35 cellular contexts compared by ENCODE assay signal in the genomic region with DNA sequence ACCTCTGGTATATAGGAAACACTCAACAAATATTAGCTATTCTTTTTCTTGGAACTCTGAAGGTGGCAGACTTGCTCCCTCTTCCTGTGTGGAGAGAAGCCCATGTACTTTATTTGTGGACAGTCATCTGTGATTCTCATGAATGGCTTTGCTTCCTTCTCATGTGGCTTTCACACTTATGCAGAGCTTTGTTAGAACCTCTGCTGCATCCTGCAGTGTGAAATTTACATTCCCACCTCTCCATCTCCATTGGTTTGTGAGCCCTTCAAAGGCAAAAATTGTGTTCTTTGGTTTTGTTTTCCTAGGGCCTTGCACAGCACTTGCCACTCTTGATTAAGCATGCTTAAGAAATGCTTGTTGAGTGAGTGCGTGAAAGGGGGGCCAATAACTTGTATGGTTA.
"Had no signal": no experiment of that assay in that cellular context is flagged by ENCODE, and none has a peak within 500 bp of the region (broad histone marks: within the 10 kb centered on the region; RNA-seq: fewer than 3 reads in every experiment).

No MANE protein-coding gene starts in this region.

- DNase-seq: activated CD4-positive, alpha-beta T cell treated with anti-CD3 and anti-CD28 coated beads for 1 hour; activated CD4-positive, alpha-beta T cell treated with anti-CD3 and anti-CD28 coated beads for 48 hours; activated CD4-positive, alpha-beta T cell treated with anti-CD3 and anti-CD28 coated beads, Interleukin-2, amount 50 U/mL, for 48 hours; activated CD4-positive, CD25-positive, alpha-beta regulatory T cell; activated CD8-positive, alpha-beta T cell treated with anti-CD3 and anti-CD28 coated beads, Interleukin-2, amount 10 ng/mL, durations not matched to agents 7 days and 5 days; activated gamma-delta T cell; activated naive CD4-positive, alpha-beta T cell treated with Interleukin-2 at 50 U/mL for 16 hours; activated naive CD8-positive, alpha-beta T cell treated with anti-CD3 and anti-CD28 coated beads, Interleukin-2, amount 10 ng/mL, durations not matched to agents 7 days and 5 days; activated T-cell treated with anti-CD3 and anti-CD28 coated beads, Interleukin-2, amount 50 U/mL, for 24 hours; amygdala; caudate nucleus; cerebellar nuclear complex; Kasumi-1; KG1; MG63; NCI-H1048; NCI-H1105 treated with DMSO at 0.1 percent for 48 hours; NCI-H1436; NCI-H1694; NCI-H1930; NCI-H2081 treated with DMSO at 0.1 percent for 48 hours; NCI-H226; NCI-H510A; NCI-H526; NCI-H748 treated with DMSO at 0.1 percent for 48 hours; NK-92 treated with Interleukin-12 subunit alpha and Interleukin-12 subunit beta, amount 100 ng/mL, for 24 hours; OCI-M1; Right ventricle myocardium superior; SJCRH30; SK-N-SH had no signal

- H3K4me1 Mint-ChIP-seq: activated naive CD4-positive, alpha-beta T cell treated with anti-CD3 and anti-CD28 coated beads, Interleukin-2, amount 50 U/mL, for 24 hours had no signal

- H3K27me3 Mint-ChIP-seq: activated naive CD4-positive, alpha-beta T cell treated with anti-CD3 and anti-CD28 coated beads, Interleukin-2, amount 50 U/mL, for 24 hours; activated naive CD8-positive, alpha-beta T cell treated with anti-CD3 and anti-CD28 coated beads, Interleukin-2, amount 10 ng/mL, durations not matched to agents 7 days and 5 days; activated T-cell treated with anti-CD3 and anti-CD28 coated beads, Interleukin-2, amount 50 U/mL, for 24 hours had no signal

- H3K4me2 ChIP-seq: SK-N-SH had no signal

- H3K27me3 ChIP-seq: ascending aorta, MG63, SJCRH30 had no signal

- H3K4me3 Mint-ChIP-seq: activated CD8-positive, alpha-beta T cell treated with anti-CD3 and anti-CD28 coated beads, Interleukin-2, amount 10 ng/mL, durations not matched to agents 7 days and 5 days; activated naive CD4-positive, alpha-beta T cell treated with anti-CD3 and anti-CD28 coated beads, Interleukin-2, amount 50 U/mL, for 24 hours; activated naive CD8-positive, alpha-beta T cell treated with anti-CD3 and anti-CD28 coated beads, Interleukin-2, amount 10 ng/mL, durations not matched to agents 7 days and 5 days; activated T-cell treated with anti-CD3 and anti-CD28 coated beads, Interleukin-2, amount 50 U/mL, for 24 hours; T-helper 1 cell treated with Interleukin-12 subunit alpha and Interleukin-12 subunit beta and Interleukin-4 antibody, amounts not matched to agents 30 μg/mL and 1 μg/mL, for 36 hours; T-helper 2 cell treated with Interferon-gamma antibody and Interleukin-4, amounts not matched to agents 5 μg/mL and 100 μg/mL, for 36 hours had no signal

- H3K4me3 ChIP-seq: ascending aorta, MG63, SJCRH30 had no signal

- ATAC-seq: activated CD8-positive, alpha-beta T cell treated with anti-CD3 and anti-CD28 coated beads, Interleukin-2, amount 10 ng/mL, durations not matched to agents 7 days and 5 days had no signal

- H3K9me3 ChIP-seq: ascending aorta, MG63, SJCRH30, SK-N-SH had no signal

- H3K4me1 ChIP-seq: ascending aorta had no signal

- H3K36me3 ChIP-seq: ascending aorta, SJCRH30 had no signal

- H3K9me2 ChIP-seq: SK-N-SH had no signal

- H3K27ac ChIP-seq: ascending aorta, SJCRH30 had no signal

- H3K9me3 Mint-ChIP-seq: activated naive CD4-positive, alpha-beta T cell treated with anti-CD3 and anti-CD28 coated beads, Interleukin-2, amount 50 U/mL, for 24 hours; activated naive CD8-positive, alpha-beta T cell treated with anti-CD3 and anti-CD28 coated beads, Interleukin-2, amount 10 ng/mL, durations not matched to agents 7 days and 5 days; activated T-cell treated with anti-CD3 and anti-CD28 coated beads, Interleukin-2, amount 50 U/mL, for 24 hours; activated T-helper 2 cell treated with anti-CD3 and anti-CD28 coated beads, Interferon-gamma antibody, Interleukin-2, Interleukin-4, amounts not matched to agents 10 μg/mL and 5 μg/mL and 100 μg/mL, durations not matched to agents 14 hours and 24 hours and 36 hours; T-helper 1 cell treated with Interleukin-12 subunit alpha and Interleukin-12 subunit beta and Interleukin-4 antibody, amounts not matched to agents 30 μg/mL and 1 μg/mL, for 36 hours; T-helper 2 cell treated with Interferon-gamma antibody and Interleukin-4, amounts not matched to agents 5 μg/mL and 100 μg/mL, for 36 hours had no signal

- H3K27ac Mint-ChIP-seq: activated CD8-positive, alpha-beta T cell treated with anti-CD3 and anti-CD28 coated beads, Interleukin-2, amount 10 ng/mL, durations not matched to agents 7 days and 5 days; activated naive CD4-positive, alpha-beta T cell treated with anti-CD3 and anti-CD28 coated beads, Interleukin-2, amount 50 U/mL, for 24 hours; activated naive CD8-positive, alpha-beta T cell treated with anti-CD3 and anti-CD28 coated beads, Interleukin-2, amount 10 ng/mL, durations not matched to agents 7 days and 5 days; activated T-cell treated with anti-CD3 and anti-CD28 coated beads, Interleukin-2, amount 50 U/mL, for 24 hours; activated T-helper 2 cell treated with anti-CD3 and anti-CD28 coated beads, Interferon-gamma antibody, Interleukin-2, Interleukin-4, amounts not matched to agents 10 μg/mL and 5 μg/mL and 100 μg/mL, durations not matched to agents 14 hours and 24 hours and 36 hours; T-helper 1 cell treated with Interleukin-12 subunit alpha and Interleukin-12 subunit beta and Interleukin-4 antibody, amounts not matched to agents 30 μg/mL and 1 μg/mL, for 36 hours; T-helper 2 cell treated with Interferon-gamma antibody and Interleukin-4, amounts not matched to agents 5 μg/mL and 100 μg/mL, for 36 hours had no signal
